Comparison of ENCODE assay signal across 19 cellular contexts in genomic region chr11:22207162-22207561, GRCh38. TPM values are rescaled to one million over a fixed set of nuclear protein-coding genes. Genes with fewer than 3 reads are reported as not detected.
DNase-seq lines count a peak whose midpoint lies in the region; ATAC-seq, FAIRE-seq and TF ChIP-seq lines count a peak whose summit lies in the region.
"Had no signal": no experiment of that assay in that cellular context is flagged by ENCODE, and none has a peak within 500 bp of the region (broad histone marks: within the 10 kb centered on the region; RNA-seq: fewer than 3 reads in every experiment).

No MANE protein-coding gene starts in this region.

- H3K9me3 ChIP-seq in heart left ventricle (no peaks in the 10 kb centered on the region), gastrocnemius medialis (no peaks in the 10 kb centered on the region)
- H3K9me3 ChIP-seq: BLaER1, Caco-2 had no signal

- H3K4me1 ChIP-seq in heart left ventricle, result peaks cover 0 to 34% (median 2%) of the 10 kb centered on the region in 12 donors
- H3K4me1 ChIP-seq in gastrocnemius medialis, result peaks cover 62 to 67% of the 10 kb centered on the region in 2 donors
- H3K4me1 ChIP-seq: BLaER1, Caco-2 had no signal

- peak overlapping the region in 8 of 12 donors; percentile 10 to 78 (median 58) for H3K27ac ChIP-seq in heart left ventricle
- H3K27ac ChIP-seq in gastrocnemius medialis, result peak overlapping the region; percentile 59 to 75 (median 64)
- H3K27ac ChIP-seq: BLaER1, C4-2B had no signal

- in situ Hi-C loops in gastrocnemius medialis (cut with MboI; ENCODE audit: low sequenced_read_pairs in 4 of 4), result no loop called here

- peak; percentile 28 for FAIRE-seq in frontal cortex (lab: Jason Lieb, UNC)
- FAIRE-seq: GM12891, GM18507 had no signal

- intact Hi-C loops in heart left ventricle (cut with DNase I) (no loop called here), left ventricle myocardium superior (cut with micrococcal nuclease) (no loop called here), gastrocnemius medialis (cut with DNase I; ENCODE audit: low total_unique reads) (no loop called here)

- TF ChIP-seq CTCF in heart left ventricle (IDR thresholded peaks at IDR 0.05) (no peak), gastrocnemius medialis (IDR thresholded peaks at IDR 0.05 in 4 of 5, conservative IDR thresholded peaks at IDR 0.05 in 1 of 5) (no peak)

- TF ChIP-seq POLR2A in heart left ventricle (IDR thresholded peaks at IDR 0.05), result no peak
- no peak for TF ChIP-seq POLR2A in gastrocnemius medialis (IDR thresholded peaks at IDR 0.05)

- H3K36me3 ChIP-seq in heart left ventricle (no peaks in the 10 kb centered on the region), gastrocnemius medialis (no peaks in the 10 kb centered on the region)
- H3K36me3 ChIP-seq: BLaER1 had no signal

- H3K27me3 ChIP-seq in heart left ventricle (no peaks in the 10 kb centered on the region), gastrocnemius medialis (no peaks in the 10 kb centered on the region)
- H3K27me3 ChIP-seq: BLaER1 had no signal

- DNase-seq in frontal cortex (ENCODE audit: low spot score in 2 of 2) (no peak), heart left ventricle (no peak), left ventricle myocardium superior (no peak), gastrocnemius medialis (no peak)
- DNase-seq in stimulated activated CD4-positive, alpha-beta T cell treated with anti-CD3 and anti-CD28 coated beads, Interleukin-1b, Interleukin-23, amount 100 ng/mL, for 48 hours, result no peak
- DNase-seq in activated CD4-positive, CD25-positive, alpha-beta regulatory T cell (lab: John Stamatoyannopoulos, UW), result no peak
- DNase-seq: Caco-2; CD4-positive, CD25-positive, alpha-beta regulatory T cell; CD8-positive, alpha-beta T cell; DMS153; DMS79 treated with DMSO at 0.1 percent for 48 hours; GF-D8; H9 had no signal

- H3K4me3 ChIP-seq in heart left ventricle, result peak overlapping the region in 2 of 12 donors; percentile 4 to 14
- peak overlapping the region in 1 of 4 donors; percentile 3 for H3K4me3 ChIP-seq in gastrocnemius medialis
- H3K4me3 ChIP-seq: BLaER1, GM23338 had no signal

- ATAC-seq in heart left ventricle, result peak; percentile 62 to 79 (median 70)
- peak; percentile 81 for ATAC-seq in left ventricle myocardium superior
- no peak for ATAC-seq in gastrocnemius medialis
- ATAC-seq: CD8-positive, alpha-beta T cell; GM23338; HCT116 had no signal

RNA-seq across cellular contexts. Expression of gene ANO5, which starts 14.3 kb away (rescaled TPM):
- total RNA-seq in frontal cortex (22.0 TPM), heart left ventricle (10 to 100 TPM; 42.1 to 86.8 (median 61.1) TPM), left ventricle myocardium superior (78.5 TPM), gastrocnemius medialis (10 to 100 TPM; 18.8 to 71.2 (median 35.4) TPM)
- polyA plus RNA-seq in heart left ventricle, result 10 to 100 TPM in 1 of 2 donors, 1 to 10 TPM in 1; 9.6 to 13.9 TPM
- total RNA-seq: Caco-2; CD4-positive, CD25-positive, alpha-beta regulatory T cell; CD8-positive, alpha-beta T cell had no signal
- polyA plus RNA-seq: CD4-positive, CD25-positive, alpha-beta regulatory T cell had no signal

Comparison
In these comparisons a context has a peak if more than half of its experiments do, and no peak if none do; other contexts are left out.
1. ATAC-seq: peak in heart left ventricle (4 of 4) and left ventricle myocardium superior (single experiment); none in gastrocnemius medialis (0 of 2).